Comparison of ENCODE assay signal across 12 cellular contexts in the genomic region with DNA sequence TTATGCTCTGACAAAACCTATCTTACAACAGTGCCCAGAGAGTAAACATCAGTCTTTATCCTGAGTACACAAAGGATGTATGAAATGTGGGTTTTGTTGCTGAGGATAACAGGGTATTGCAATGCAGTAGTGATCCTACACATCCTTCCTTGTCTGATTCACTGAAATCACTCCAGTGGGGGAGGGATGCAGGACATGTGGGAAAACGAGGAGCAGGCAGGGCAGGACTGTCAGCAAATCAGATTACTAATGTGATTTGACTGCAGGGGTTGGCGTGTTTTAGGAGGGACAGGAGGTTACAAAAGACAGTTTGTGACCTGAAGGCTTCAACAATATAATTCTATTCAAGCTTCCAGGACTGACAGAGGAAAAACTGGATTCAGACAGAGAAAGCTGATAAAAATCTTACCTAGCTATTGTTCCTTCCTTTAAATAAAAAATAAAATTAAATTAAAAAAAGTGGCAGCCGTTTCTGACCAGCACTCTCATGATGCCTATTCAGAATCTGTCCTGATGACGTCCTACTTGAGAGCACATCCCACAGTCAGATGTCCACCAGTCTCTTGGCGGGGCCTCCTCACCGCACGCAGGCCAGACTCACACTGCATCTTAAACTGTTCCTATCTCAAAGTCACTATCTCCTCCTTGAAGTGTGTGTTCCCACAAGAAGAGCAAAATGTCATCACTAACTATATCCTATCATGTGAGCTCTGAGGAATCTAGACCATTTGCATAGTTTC. TPM values are rescaled to one million over a fixed set of nuclear protein-coding genes. Genes with fewer than 3 reads are reported as not detected.
DNase-seq lines count a peak whose midpoint lies in the region; ATAC-seq and TF ChIP-seq lines count a peak whose summit lies in the region.
"Had no signal": no experiment of that assay in that cellular context is flagged by ENCODE, and none has a peak within 500 bp of the region (broad histone marks: within the 10 kb centered on the region; RNA-seq: fewer than 3 reads in every experiment).

No MANE protein-coding gene starts in this region.

- H3K36me3 ChIP-seq in left ventricle myocardium inferior, result peaks cover 59% of the 10 kb centered on the region
- no peaks in the 10 kb centered on the region for H3K36me3 ChIP-seq in testis (ENCODE audit: low read depth, missing control alignments)
- H3K36me3 ChIP-seq in prostate gland, result no peaks in the 10 kb centered on the region

- no peaks in the 10 kb centered on the region for H3K27me3 Mint-ChIP-seq in activated naive CD4-positive, alpha-beta T cell treated with anti-CD3 and anti-CD28 coated beads, Interleukin-2, amount 50 U/mL, for 24 hours
- H3K27me3 Mint-ChIP-seq: type B pancreatic cell had no signal

- intact Hi-C loops in left ventricle myocardium inferior (cut with micrococcal nuclease), result no loop called here
- intact Hi-C loops in testis (cut with DNase I; ENCODE audit: low total_unique reads), result no loop called here
- intact Hi-C loops in prostate gland (cut with DNase I), result no loop called here

- no peaks in the 10 kb centered on the region for H3K9me3 Mint-ChIP-seq in activated naive CD4-positive, alpha-beta T cell treated with anti-CD3 and anti-CD28 coated beads, Interleukin-2, amount 50 U/mL, for 24 hours
- H3K9me3 Mint-ChIP-seq in activated naive CD4-positive, alpha-beta T cell treated with anti-CD3 and anti-CD28 coated beads, Interleukin-2, amount 50 U/mL, for 72 hours, result no peaks in the 10 kb centered on the region
- H3K9me3 Mint-ChIP-seq: type B pancreatic cell had no signal

- H3K4me3 Mint-ChIP-seq in activated naive CD4-positive, alpha-beta T cell treated with anti-CD3 and anti-CD28 coated beads, Interleukin-2, amount 50 U/mL, for 24 hours, result no peak overlapping the region
- H3K4me3 Mint-ChIP-seq: type B pancreatic cell had no signal

- H3K4me1 ChIP-seq in left ventricle myocardium inferior (peaks cover 48% of the 10 kb centered on the region), testis (peaks cover 14% of the 10 kb centered on the region), prostate gland (replicated peaks) (peaks cover 7% of the 10 kb centered on the region)

- ATAC-seq in activated naive CD4-positive, alpha-beta T cell treated with anti-CD3 and anti-CD28 coated beads, Interleukin-2, amount 50 U/mL, for 72 hours, result no peak

- H3K4me3 ChIP-seq in cardiac fibroblast (replicated peaks in 1 of 2; ENCODE audit: low read depth in 2 of 2, low read length in 2 of 2) (no peak overlapping the region), left ventricle myocardium inferior (no peak overlapping the region), testis (no peak overlapping the region), prostate gland (no peak overlapping the region)
- H3K4me3 ChIP-seq: dorsolateral prefrontal cortex had no signal

- H3K4me1 Mint-ChIP-seq in activated naive CD4-positive, alpha-beta T cell treated with anti-CD3 and anti-CD28 coated beads, Interleukin-2, amount 50 U/mL, for 24 hours, result no peaks in the 10 kb centered on the region

- no peaks in the 10 kb centered on the region for H3K27me3 ChIP-seq in left ventricle myocardium inferior (ENCODE audit: low read depth)
- no peaks in the 10 kb centered on the region for H3K27me3 ChIP-seq in testis
- H3K27me3 ChIP-seq in prostate gland (replicated peaks; ENCODE audit: insufficient read depth), result no peaks in the 10 kb centered on the region
- H3K27me3 ChIP-seq: dorsolateral prefrontal cortex had no signal

- DNase-seq in activated naive CD4-positive, alpha-beta T cell treated with anti-CD3 and anti-CD28 coated beads, Interleukin-2, amount 50 U/mL, for 72 hours (ENCODE audit: low spot score in 2 of 2), result no peak
- peak; percentile 17 to 69 for DNase-seq in cardiac fibroblast (ENCODE audit: low read depth in 2 of 2)
- DNase-seq in left ventricle myocardium inferior, result no peak
- peak; percentile 56 for DNase-seq in testis
- no peak for DNase-seq in stimulated activated CD4-positive, alpha-beta T cell treated with anti-CD3 and anti-CD28 coated beads, Interleukin-1b, Interleukin-23, amount 100 ng/mL, for 48 hours
- DNase-seq in prostate gland (ENCODE audit: low spot score), result no peak
- no peak for DNase-seq in EL
- DNase-seq: activated CD4-positive, alpha-beta T cell treated with anti-CD3 and anti-CD28 coated beads for 1 hour; dorsolateral prefrontal cortex; NCI-H1436 had no signal

- peaks cover 31% of the 10 kb centered on the region for H3K36me3 Mint-ChIP-seq in activated naive CD4-positive, alpha-beta T cell treated with anti-CD3 and anti-CD28 coated beads, Interleukin-2, amount 50 U/mL, for 24 hours
- H3K36me3 Mint-ChIP-seq in activated naive CD4-positive, alpha-beta T cell treated with anti-CD3 and anti-CD28 coated beads, Interleukin-2, amount 50 U/mL, for 72 hours, result peaks cover 21 to 38% of the 10 kb centered on the region in 2 donors

- TF ChIP-seq POLR2A in testis (IDR thresholded peaks at IDR 0.05), result no peak
- no peak for TF ChIP-seq POLR2A in prostate gland (IDR thresholded peaks at IDR 0.05)

- 73 to 75% methylated on average over 7 of the region's 7 CpGs for WGBS in testis, 2 donors
- WGBS in prostate gland, result 67% methylated on average over 7 of the region's 7 CpGs

- no peak for TF ChIP-seq CTCF in cardiac fibroblast (IDR thresholded peaks at IDR 0.05; ENCODE audit: low read depth, low read length)
- no peak for TF ChIP-seq CTCF in left ventricle myocardium inferior (IDR thresholded peaks at IDR 0.05; ENCODE audit: borderline replicate concordance)
- TF ChIP-seq CTCF in testis (IDR thresholded peaks at IDR 0.05), result no peak
- TF ChIP-seq CTCF in prostate gland (IDR thresholded peaks at IDR 0.05), result no peak

- H3K27ac Mint-ChIP-seq in activated naive CD4-positive, alpha-beta T cell treated with anti-CD3 and anti-CD28 coated beads, Interleukin-2, amount 50 U/mL, for 24 hours, result peak overlapping the region; percentile 59
- peak overlapping the region in 1 of 2 donors; percentile 57 for H3K27ac Mint-ChIP-seq in activated naive CD4-positive, alpha-beta T cell treated with anti-CD3 and anti-CD28 coated beads, Interleukin-2, amount 50 U/mL, for 72 hours
- H3K27ac Mint-ChIP-seq: type B pancreatic cell had no signal

- no peaks in the 10 kb centered on the region for H3K9me3 ChIP-seq in left ventricle myocardium inferior (replicated peaks)
- no peaks in the 10 kb centered on the region for H3K9me3 ChIP-seq in testis
- no peaks in the 10 kb centered on the region for H3K9me3 ChIP-seq in prostate gland

- H3K27ac ChIP-seq in left ventricle myocardium inferior (replicated peaks) (peak overlapping the region; percentile 14), testis (peak overlapping the region in 1 of 2 donors; percentile 77), prostate gland (no peak overlapping the region)
- H3K27ac ChIP-seq: dorsolateral prefrontal cortex had no signal

RNA-seq across cellular contexts. Expression of a gene that starts 50.6 kb away (rescaled TPM):
- total RNA-seq in activated naive CD4-positive, alpha-beta T cell treated with anti-CD3 and anti-CD28 coated beads, Interleukin-2, amount 50 U/mL, for 72 hours, result under 1 TPM; 0.14 to 0.16 TPM
- total RNA-seq in left ventricle myocardium inferior (7.7 TPM), testis (1 to 10 TPM; 3.2 to 4.3 TPM), prostate gland (1 to 10 TPM; 5.5 to 5.8 TPM)
- polyA plus RNA-seq in testis (ENCODE audit: insufficient read depth, low read depth, low replicate concordance), result 5.6 TPM

Comparison
In these comparisons a context has a peak if more than half of its experiments do, and no peak if none do; other contexts are left out.
1. DNase-seq: peak in cardiac fibroblast (2 of 2) and testis (single experiment); none in activated naive CD4-positive, alpha-beta T cell treated with anti-CD3 and anti-CD28 coated beads, Interleukin-2, amount 50 U/mL, for 72 hours (0 of 2), left ventricle myocardium inferior (single experiment), stimulated activated CD4-positive, alpha-beta T cell treated with anti-CD3 and anti-CD28 coated beads, Interleukin-1b, Interleukin-23, amount 100 ng/mL, for 48 hours (single experiment), prostate gland (single experiment) and EL (single experiment).